In genomic region chr11:58592760-58593472, GRCh38 we compare ENCODE assay signal across 1 cellular context.
TF ChIP-seq lines count a peak whose summit lies in the region.

No MANE protein-coding gene starts in this region.

TF ChIP-seq in HCT116, 20 proteins besides CTCF, POLR2A, EP300 and RAD21 (continued from another document):
- no peak for TF ChIP-seq ZBTB33 (IDR thresholded peaks at IDR 0.05; ENCODE audit: extremely low read depth, insufficient replicate concordance, low read length)
- TF ChIP-seq SP1 (IDR thresholded peaks at IDR 0.05; ENCODE audit: low read depth) = no peak
- no peak for TF ChIP-seq SIN3A (IDR thresholded peaks at IDR 0.05; ENCODE audit: low read depth)
- no peak for TF ChIP-seq REST (IDR thresholded peaks at IDR 0.05; ENCODE audit: low read depth)
- no peak for TF ChIP-seq ZFX (IDR thresholded peaks at IDR 0.05)
- TF ChIP-seq POLR2AphosphoS5 (IDR thresholded peaks at IDR 0.05; ENCODE audit: low read depth, low read length) = no peak
- TF ChIP-seq TCF7L2 (IDR thresholded peaks at IDR 0.05; ENCODE audit: borderline replicate concordance, extremely low read depth, insufficient read depth, insufficient read length) = no peak
